ENCODE assay signal across 26 cellular contexts in genomic region chr5:133337795-133338445, GRCh38.
DNase-seq lines count a peak whose midpoint lies in the region; ATAC-seq, FAIRE-seq and TF ChIP-seq lines count a peak whose summit lies in the region.
"Had no signal": no experiment of that assay in that cellular context is flagged by ENCODE, and none has a peak within 500 bp of the region (broad histone marks: within the 10 kb centered on the region; RNA-seq: fewer than 3 reads in every experiment).

No MANE protein-coding gene starts in this region.

- CTCF ChIA-PET in activated CD8-positive, alpha-beta T cell treated with anti-CD3 and anti-CD28 coated beads, Interleukin-2, amount 10 ng/mL, durations not matched to agents 7 days and 5 days (lab: Charles Lee), result interaction anchor here (0.6 to 1.3 kb wide), 2 partner anchors 11 to 615 kb away, joined by 3 read pairs; no protein-coding TSS in a partner anchor

- no peak for FAIRE-seq in kidney (lab: Jason Lieb, UNC)
- FAIRE-seq: A549, D721Med, GM12891, H1 had no signal

- H3K9ac ChIP-seq in kidney (ENCODE audit: low read length in 2 of 2), result no peak overlapping the region
- H3K9ac ChIP-seq in neural progenitor cell, result no peak overlapping the region
- H3K9ac ChIP-seq: BLaER1 treated with 17β-estradiol and CSF1 and Interleukin-3, amounts not matched to agents 10 nM and 100 nM; GM23248 had no signal

- peaks cover 3% of the 10 kb centered on the region for H3K27me3 Mint-ChIP-seq in neural progenitor cell (ENCODE audit: insufficient read depth, low read depth)
- H3K27me3 Mint-ChIP-seq in activated CD8-positive, alpha-beta T cell treated with anti-CD3 and anti-CD28 coated beads, Interleukin-2, amount 10 ng/mL, durations not matched to agents 7 days and 5 days (ENCODE audit: low read depth), result no peaks in the 10 kb centered on the region
- H3K27me3 Mint-ChIP-seq: CD4-positive, alpha-beta T cell had no signal

- no peaks in the 10 kb centered on the region for H3K36me3 ChIP-seq in kidney (ENCODE audit: control insufficient read depth in 1 of 2, insufficient read depth in 2 of 2, low read length in 2 of 2)
- no peaks in the 10 kb centered on the region for H3K36me3 ChIP-seq in neural progenitor cell
- H3K36me3 ChIP-seq in upper lobe of right lung, result no peaks in the 10 kb centered on the region
- H3K36me3 ChIP-seq: BE2C; BLaER1 treated with 17β-estradiol and CSF1 and Interleukin-3, amounts not matched to agents 10 nM and 100 nM had no signal

- H3K4me1 Mint-ChIP-seq in neural progenitor cell, result peaks cover 41% of the 10 kb centered on the region
- H3K4me1 Mint-ChIP-seq in activated CD8-positive, alpha-beta T cell treated with anti-CD3 and anti-CD28 coated beads, Interleukin-2, amount 10 ng/mL, durations not matched to agents 7 days and 5 days (ENCODE audit: low read depth), result peaks cover 22% of the 10 kb centered on the region
- H3K4me1 Mint-ChIP-seq: CD8-positive, alpha-beta memory T cell had no signal

- intact Hi-C loops in cardiac septum (cut with DNase I) (no loop called here), left cardiac atrium (cut with DNase I) (no loop called here), kidney (cut with DNase I) (no loop called here), upper lobe of right lung (cut with DNase I) (no loop called here)

- no peak for TF ChIP-seq CTCF in kidney (IDR thresholded peaks at IDR 0.05; ENCODE audit: borderline replicate concordance, extremely low read depth, insufficient read depth)
- no peak for TF ChIP-seq CTCF in neural progenitor cell (IDR thresholded peaks at IDR 0.05)
- no peak for TF ChIP-seq CTCF in upper lobe of right lung (IDR thresholded peaks at IDR 0.05)

- H3K27me3 ChIP-seq in neural progenitor cell (no peaks in the 10 kb centered on the region), upper lobe of right lung (no peaks in the 10 kb centered on the region)
- H3K27me3 ChIP-seq: BE2C; BLaER1 treated with 17β-estradiol and CSF1 and Interleukin-3, amounts not matched to agents 10 nM and 100 nM had no signal

- H3K4me3 ChIP-seq in kidney (ENCODE audit: low read length in 2 of 2) (no peak overlapping the region), neural progenitor cell (no peak overlapping the region), upper lobe of right lung (no peak overlapping the region)
- H3K4me3 ChIP-seq: A549; BLaER1 treated with 17β-estradiol and CSF1 and Interleukin-3, amounts not matched to agents 10 nM and 100 nM; GM23248 had no signal

- H3K4me1 ChIP-seq in kidney (ENCODE audit: control insufficient read depth in 1 of 2, insufficient read depth in 1 of 2, low read depth in 1 of 2, low read length in 2 of 2), result peaks cover 0 to 2% of the 10 kb centered on the region in 2 donors
- H3K4me1 ChIP-seq in neural progenitor cell, result peaks cover 5% of the 10 kb centered on the region
- no peaks in the 10 kb centered on the region for H3K4me1 ChIP-seq in upper lobe of right lung
- H3K4me1 ChIP-seq: A549, BE2C had no signal

- no peaks in the 10 kb centered on the region for H4K20me1 ChIP-seq in neural progenitor cell (ENCODE audit: low read depth)
- H4K20me1 ChIP-seq: BLaER1 treated with 17β-estradiol and CSF1 and Interleukin-3, amounts not matched to agents 10 nM and 100 nM had no signal

- H3F3A ChIP-seq in neural progenitor cell (ENCODE audit: low read depth), result no peaks in the 10 kb centered on the region

- DNase-seq in cardiac septum (ENCODE audit: low spot score), result peak; percentile 60
- DNase-seq in left cardiac atrium, result no peak
- peak; percentile 44 for DNase-seq in kidney
- no peak for DNase-seq in neural progenitor cell (ENCODE audit: low spot score)
- peak; percentile 33 for DNase-seq in upper lobe of right lung
- DNase-seq in DMS53 (lab: John Stamatoyannopoulos, UW), result no peak
- DNase-seq in activated CD8-positive, alpha-beta T cell treated with anti-CD3 and anti-CD28 coated beads, Interleukin-2, amount 10 ng/mL, durations not matched to agents 7 days and 5 days, result no peak
- DNase-seq: ACHN; AML-193; BE2C; CD4-positive, alpha-beta T cell; CD8-positive, alpha-beta memory T cell; DMS 273 treated with DMSO at 0.1 percent for 48 hours; DMS79 treated with DMSO at 0.1 percent for 48 hours; GF-D8; GM23248; H7; HCEC 1CT had no signal

- H3K79me2 ChIP-seq in neural progenitor cell (ENCODE audit: low read depth), result no peaks in the 10 kb centered on the region

- H2AFZ ChIP-seq in neural progenitor cell (replicated peaks), result no peak overlapping the region
- H2AFZ ChIP-seq: GM23248 had no signal

- no peaks in the 10 kb centered on the region for H3K36me3 Mint-ChIP-seq in neural progenitor cell
- H3K36me3 Mint-ChIP-seq in activated CD8-positive, alpha-beta T cell treated with anti-CD3 and anti-CD28 coated beads, Interleukin-2, amount 10 ng/mL, durations not matched to agents 7 days and 5 days (ENCODE audit: low read depth), result no peaks in the 10 kb centered on the region
- H3K36me3 Mint-ChIP-seq: CD14-positive monocyte; CD8-positive, alpha-beta memory T cell had no signal

- ATAC-seq in left cardiac atrium (no peak), upper lobe of right lung (no peak), GM21390 (IDR thresholded peaks at IDR 0.05; ENCODE audit: unreplicated experiment) (no peak)
- ATAC-seq in activated CD8-positive, alpha-beta T cell treated with anti-CD3 and anti-CD28 coated beads, Interleukin-2, amount 10 ng/mL, durations not matched to agents 7 days and 5 days, result no peak
- ATAC-seq: A549 had no signal

- peak overlapping the region; percentile 54 for H3K27ac Mint-ChIP-seq in neural progenitor cell
- no peak overlapping the region for H3K27ac Mint-ChIP-seq in activated CD8-positive, alpha-beta T cell treated with anti-CD3 and anti-CD28 coated beads, Interleukin-2, amount 10 ng/mL, durations not matched to agents 7 days and 5 days
- H3K27ac Mint-ChIP-seq: CD14-positive monocyte; CD4-positive, alpha-beta T cell; CD8-positive, alpha-beta memory T cell had no signal

- no peak overlapping the region for H3K27ac ChIP-seq in kidney (ENCODE audit: low read depth in 2 of 2, low read length in 2 of 2)
- H3K27ac ChIP-seq in neural progenitor cell, result no peak overlapping the region
- no peak overlapping the region for H3K27ac ChIP-seq in upper lobe of right lung
- H3K27ac ChIP-seq: 22Rv1; A549; BLaER1 treated with 17β-estradiol and CSF1 and Interleukin-3, amounts not matched to agents 10 nM and 100 nM; GM23248 had no signal

- no peak overlapping the region for H3K4me2 ChIP-seq in neural progenitor cell
- H3K4me2 ChIP-seq: A549; BLaER1 treated with 17β-estradiol and CSF1 and Interleukin-3, amounts not matched to agents 10 nM and 100 nM had no signal

- H3K4me3 Mint-ChIP-seq in neural progenitor cell, result no peak overlapping the region
- no peak overlapping the region for H3K4me3 Mint-ChIP-seq in activated CD8-positive, alpha-beta T cell treated with anti-CD3 and anti-CD28 coated beads, Interleukin-2, amount 10 ng/mL, durations not matched to agents 7 days and 5 days
- H3K4me3 Mint-ChIP-seq: CD14-positive monocyte; CD4-positive, alpha-beta T cell; CD8-positive, alpha-beta memory T cell had no signal

- POLR2A ChIA-PET in activated CD8-positive, alpha-beta T cell treated with anti-CD3 and anti-CD28 coated beads, Interleukin-2, amount 10 ng/mL, durations not matched to agents 7 days and 5 days (lab: Charles Lee), result no interaction called here

- no peaks in the 10 kb centered on the region for H3K9me3 ChIP-seq in kidney (ENCODE audit: control insufficient read depth in 1 of 2, low read length in 2 of 2)
- H3K9me3 ChIP-seq in neural progenitor cell (ENCODE audit: low read depth), result no peaks in the 10 kb centered on the region
- no peaks in the 10 kb centered on the region for H3K9me3 ChIP-seq in upper lobe of right lung
- H3K9me3 ChIP-seq: A549; BE2C; BLaER1 treated with 17β-estradiol and CSF1 and Interleukin-3, amounts not matched to agents 10 nM and 100 nM had no signal

- H3K9me3 Mint-ChIP-seq in neural progenitor cell, result no peaks in the 10 kb centered on the region
- H3K9me3 Mint-ChIP-seq in activated CD8-positive, alpha-beta T cell treated with anti-CD3 and anti-CD28 coated beads, Interleukin-2, amount 10 ng/mL, durations not matched to agents 7 days and 5 days (ENCODE audit: insufficient read depth), result no peaks in the 10 kb centered on the region
- H3K9me3 Mint-ChIP-seq: CD14-positive monocyte; CD4-positive, alpha-beta T cell; CD8-positive, alpha-beta memory T cell had no signal

Comparison
In these comparisons a context has a peak if more than half of its experiments do, and no peak if none do; other contexts are left out.
1. DNase-seq: peak in cardiac septum (single experiment), kidney (single experiment) and upper lobe of right lung (single experiment); none in left cardiac atrium (single experiment), neural progenitor cell (single experiment), DMS53 (single experiment) and activated CD8-positive, alpha-beta T cell treated with anti-CD3 and anti-CD28 coated beads, Interleukin-2, amount 10 ng/mL, durations not matched to agents 7 days and 5 days (single experiment).